1 cellular context compared by ENCODE assay signal in genomic region chr19:1130801-1131717, GRCh38.
TF ChIP-seq lines count a peak whose summit lies in the region.

No MANE protein-coding gene starts in this region.

TF ChIP-seq in IMR-90, 13 proteins besides CTCF, POLR2A, EP300 and RAD21 (continued from another document):
- TF ChIP-seq USF2 (IDR thresholded peaks at IDR 0.05; ENCODE audit: low read depth, low read length) (no peak), NFE2L2 (IDR thresholded peaks at IDR 0.05; ENCODE audit: low read depth, low read length) (no peak)
